ENCODE assay signal across 1 cellular context in the genomic region with DNA sequence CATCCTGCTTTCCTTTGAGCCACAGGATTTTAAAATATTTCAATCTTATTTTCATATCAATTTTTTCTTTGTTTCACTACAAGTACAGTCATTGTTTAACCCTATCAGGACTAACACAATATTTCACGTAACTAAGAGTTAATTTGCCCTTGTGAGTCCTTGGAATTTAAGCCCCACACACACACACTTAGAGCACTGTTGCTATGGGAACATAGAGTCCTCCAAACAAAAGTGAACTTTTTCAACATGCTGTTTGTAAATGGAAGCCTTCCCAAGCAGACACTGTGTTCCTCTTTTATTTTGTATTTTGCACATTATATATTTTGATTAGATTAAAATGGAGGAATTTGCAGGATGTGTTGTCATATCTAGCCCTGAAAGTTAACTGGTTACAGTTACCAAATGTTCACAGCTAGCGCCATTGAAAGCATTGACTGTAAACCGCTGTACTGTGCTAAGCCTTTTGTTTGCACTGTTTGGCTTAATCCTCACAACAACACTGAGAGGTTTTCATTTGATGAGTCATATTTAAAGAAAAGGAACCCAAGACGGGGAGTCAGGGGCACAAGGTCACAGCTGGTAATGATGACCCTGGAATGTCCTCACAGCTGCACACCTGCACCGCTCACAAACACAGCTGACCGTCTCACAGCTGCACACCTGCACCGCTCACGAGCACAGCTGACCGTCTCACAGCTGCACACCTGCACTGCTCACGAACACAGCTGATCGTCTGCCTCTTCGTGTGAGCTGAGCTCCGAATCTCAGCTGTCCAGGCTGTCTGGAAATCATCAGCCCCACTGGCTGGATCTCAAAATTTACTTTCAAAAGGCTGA.
TF ChIP-seq lines count a peak whose summit lies in the region.

No MANE protein-coding gene starts in this region.

TF ChIP-seq in HepG2, 621 proteins besides CTCF, POLR2A, EP300 and RAD21 (continued from another document and continues in another):
- TF ChIP-seq, protein P1, sequence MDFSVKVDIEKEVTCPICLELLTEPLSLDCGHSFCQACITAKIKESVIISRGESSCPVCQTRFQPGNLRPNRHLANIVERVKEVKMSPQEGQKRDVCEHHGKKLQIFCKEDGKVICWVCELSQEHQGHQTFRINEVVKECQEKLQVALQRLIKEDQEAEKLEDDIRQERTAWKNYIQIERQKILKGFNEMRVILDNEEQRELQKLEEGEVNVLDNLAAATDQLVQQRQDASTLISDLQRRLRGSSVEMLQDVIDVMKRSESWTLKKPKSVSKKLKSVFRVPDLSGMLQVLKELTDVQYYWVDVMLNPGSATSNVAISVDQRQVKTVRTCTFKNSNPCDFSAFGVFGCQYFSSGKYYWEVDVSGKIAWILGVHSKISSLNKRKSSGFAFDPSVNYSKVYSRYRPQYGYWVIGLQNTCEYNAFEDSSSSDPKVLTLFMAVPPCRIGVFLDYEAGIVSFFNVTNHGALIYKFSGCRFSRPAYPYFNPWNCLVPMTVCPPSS (IDR thresholded peaks at IDR 0.05), result no peak
- TF ChIP-seq, protein P2, sequence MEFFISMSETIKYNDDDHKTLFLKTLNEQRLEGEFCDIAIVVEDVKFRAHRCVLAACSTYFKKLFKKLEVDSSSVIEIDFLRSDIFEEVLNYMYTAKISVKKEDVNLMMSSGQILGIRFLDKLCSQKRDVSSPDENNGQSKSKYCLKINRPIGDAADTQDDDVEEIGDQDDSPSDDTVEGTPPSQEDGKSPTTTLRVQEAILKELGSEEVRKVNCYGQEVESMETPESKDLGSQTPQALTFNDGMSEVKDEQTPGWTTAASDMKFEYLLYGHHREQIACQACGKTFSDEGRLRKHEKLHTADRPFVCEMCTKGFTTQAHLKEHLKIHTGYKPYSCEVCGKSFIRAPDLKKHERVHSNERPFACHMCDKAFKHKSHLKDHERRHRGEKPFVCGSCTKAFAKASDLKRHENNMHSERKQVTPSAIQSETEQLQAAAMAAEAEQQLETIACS (CRISPR knock-in tag; IDR thresholded peaks at IDR 0.05), result no peak
- peak; percentile 77 for TF ChIP-seq TBX2 (CRISPR knock-in tag; IDR thresholded peaks at IDR 0.05; ENCODE audit: borderline replicate concordance)
- TF ChIP-seq ZNF256 (CRISPR knock-in tag; conservative IDR thresholded peaks at IDR 0.05), result no peak
- TF ChIP-seq ZNF101 (CRISPR knock-in tag; IDR thresholded peaks at IDR 0.05; ENCODE audit: borderline replicate concordance, low read depth), result no peak
- TF ChIP-seq YEATS2 (CRISPR knock-in tag; IDR thresholded peaks at IDR 0.05; ENCODE audit: borderline replicate concordance), result peak; percentile 35; the same call in 1 of the 2 replicates
- TF ChIP-seq ZNF644 (CRISPR knock-in tag; IDR thresholded peaks at IDR 0.05; ENCODE audit: low read depth), result peak; percentile 27; the same call in 1 of the 2 replicates
- TF ChIP-seq ZNF749 (CRISPR knock-in tag; IDR thresholded peaks at IDR 0.05; ENCODE audit: borderline replicate concordance), result peak; percentile 47; the same call in 1 of the 2 replicates
- TF ChIP-seq ZNF772 (CRISPR knock-in tag; IDR thresholded peaks at IDR 0.05), result no peak
- TF ChIP-seq HNRNPLL (IDR thresholded peaks at IDR 0.05; ENCODE audit: low read depth, low read length, poor library complexity, severe bottlenecking), result no peak
- TF ChIP-seq PHB2 (IDR thresholded peaks at IDR 0.05; ENCODE audit: partially characterized antibody), result no peak
- no peak for TF ChIP-seq ZNF224 (CRISPR knock-in tag; IDR thresholded peaks at IDR 0.05)
- TF ChIP-seq KAT8 (CRISPR knock-in tag; IDR thresholded peaks at IDR 0.05), result peak; percentile 55; the same call in 1 of the 2 replicates
- no peak for TF ChIP-seq ZNF354B (CRISPR knock-in tag; IDR thresholded peaks at IDR 0.05)
- no peak for TF ChIP-seq SNRNP70 (IDR thresholded peaks at IDR 0.05; ENCODE audit: low read depth, low read length)
- TF ChIP-seq FOXA3 (CRISPR knock-in tag; IDR thresholded peaks at IDR 0.05), result peak; percentile 63; the same call in 1 of the 2 replicates
- no peak for TF ChIP-seq CHD4 (IDR thresholded peaks at IDR 0.05; ENCODE audit: borderline replicate concordance, low read length)
- TF ChIP-seq NR2C2 (CRISPR knock-in tag; IDR thresholded peaks at IDR 0.05; ENCODE audit: borderline replicate concordance), result peak; percentile 42; the same call in 1 of the 2 replicates
- TF ChIP-seq ZNF44 (CRISPR knock-in tag; IDR thresholded peaks at IDR 0.05), result no peak
- TF ChIP-seq, protein P3, sequence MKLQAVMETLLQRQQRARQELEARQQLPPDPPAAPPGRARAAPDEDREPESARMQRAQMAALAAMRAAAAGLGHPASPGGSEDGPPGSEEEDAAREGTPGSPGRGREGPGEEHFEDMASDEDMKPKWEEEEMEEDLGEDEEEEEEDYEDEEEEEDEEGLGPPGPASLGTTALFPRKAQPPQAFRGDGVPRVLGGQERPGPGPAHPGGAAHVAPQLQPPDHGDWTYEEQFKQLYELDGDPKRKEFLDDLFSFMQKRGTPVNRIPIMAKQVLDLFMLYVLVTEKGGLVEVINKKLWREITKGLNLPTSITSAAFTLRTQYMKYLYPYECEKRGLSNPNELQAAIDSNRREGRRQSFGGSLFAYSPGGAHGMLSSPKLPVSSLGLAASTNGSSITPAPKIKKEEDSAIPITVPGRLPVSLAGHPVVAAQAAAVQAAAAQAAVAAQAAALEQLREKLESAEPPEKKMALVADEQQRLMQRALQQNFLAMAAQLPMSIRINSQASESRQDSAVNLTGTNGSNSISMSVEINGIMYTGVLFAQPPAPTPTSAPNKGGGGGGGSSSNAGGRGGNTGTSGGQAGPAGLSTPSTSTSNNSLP (IDR thresholded peaks at IDR 0.05; ENCODE audit: low read depth, low read length), result 0 out of 2 replicates have a peak, but pooled peaks have one; percentile 15
- no peak for TF ChIP-seq ZNF816 (CRISPR knock-in tag; IDR thresholded peaks at IDR 0.05; ENCODE audit: borderline replicate concordance)
- no peak for TF ChIP-seq ZNF891 (CRISPR knock-in tag; IDR thresholded peaks at IDR 0.05)
- no peak for TF ChIP-seq ZNF468 (CRISPR knock-in tag; IDR thresholded peaks at IDR 0.05)
- TF ChIP-seq MBD4 (IDR thresholded peaks at IDR 0.05; ENCODE audit: borderline replicate concordance, low read length), result no peak; the same call in 1 of the 2 replicates
- TF ChIP-seq, protein P4, sequence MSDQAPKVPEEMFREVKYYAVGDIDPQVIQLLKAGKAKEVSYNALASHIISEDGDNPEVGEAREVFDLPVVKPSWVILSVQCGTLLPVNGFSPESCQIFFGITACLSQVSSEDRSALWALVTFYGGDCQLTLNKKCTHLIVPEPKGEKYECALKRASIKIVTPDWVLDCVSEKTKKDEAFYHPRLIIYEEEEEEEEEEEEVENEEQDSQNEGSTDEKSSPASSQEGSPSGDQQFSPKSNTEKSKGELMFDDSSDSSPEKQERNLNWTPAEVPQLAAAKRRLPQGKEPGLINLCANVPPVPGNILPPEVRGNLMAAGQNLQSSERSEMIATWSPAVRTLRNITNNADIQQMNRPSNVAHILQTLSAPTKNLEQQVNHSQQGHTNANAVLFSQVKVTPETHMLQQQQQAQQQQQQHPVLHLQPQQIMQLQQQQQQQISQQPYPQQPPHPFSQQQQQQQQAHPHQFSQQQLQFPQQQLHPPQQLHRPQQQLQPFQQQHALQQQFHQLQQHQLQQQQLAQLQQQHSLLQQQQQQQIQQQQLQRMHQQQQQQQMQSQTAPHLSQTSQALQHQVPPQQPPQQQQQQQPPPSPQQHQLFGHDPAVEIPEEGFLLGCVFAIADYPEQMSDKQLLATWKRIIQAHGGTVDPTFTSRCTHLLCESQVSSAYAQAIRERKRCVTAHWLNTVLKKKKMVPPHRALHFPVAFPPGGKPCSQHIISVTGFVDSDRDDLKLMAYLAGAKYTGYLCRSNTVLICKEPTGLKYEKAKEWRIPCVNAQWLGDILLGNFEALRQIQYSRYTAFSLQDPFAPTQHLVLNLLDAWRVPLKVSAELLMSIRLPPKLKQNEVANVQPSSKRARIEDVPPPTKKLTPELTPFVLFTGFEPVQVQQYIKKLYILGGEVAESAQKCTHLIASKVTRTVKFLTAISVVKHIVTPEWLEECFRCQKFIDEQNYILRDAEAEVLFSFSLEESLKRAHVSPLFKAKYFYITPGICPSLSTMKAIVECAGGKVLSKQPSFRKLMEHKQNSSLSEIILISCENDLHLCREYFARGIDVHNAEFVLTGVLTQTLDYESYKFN (CRISPR knock-in tag; conservative IDR thresholded peaks at IDR 0.05), result peak; percentile 60
- TF ChIP-seq ISL2 (CRISPR knock-in tag; IDR thresholded peaks at IDR 0.05), result peak; percentile 46; the same call in 1 of the 2 replicates
- peak; percentile 93 for TF ChIP-seq ZEB1 (IDR thresholded peaks at IDR 0.05; ENCODE audit: insufficient replicate concordance, low read depth)
- TF ChIP-seq ZNF629 (CRISPR knock-in tag; conservative IDR thresholded peaks at IDR 0.05), result no peak
- no peak for TF ChIP-seq ZNF589 (CRISPR knock-in tag; conservative IDR thresholded peaks at IDR 0.05)
- TF ChIP-seq, protein P5, sequence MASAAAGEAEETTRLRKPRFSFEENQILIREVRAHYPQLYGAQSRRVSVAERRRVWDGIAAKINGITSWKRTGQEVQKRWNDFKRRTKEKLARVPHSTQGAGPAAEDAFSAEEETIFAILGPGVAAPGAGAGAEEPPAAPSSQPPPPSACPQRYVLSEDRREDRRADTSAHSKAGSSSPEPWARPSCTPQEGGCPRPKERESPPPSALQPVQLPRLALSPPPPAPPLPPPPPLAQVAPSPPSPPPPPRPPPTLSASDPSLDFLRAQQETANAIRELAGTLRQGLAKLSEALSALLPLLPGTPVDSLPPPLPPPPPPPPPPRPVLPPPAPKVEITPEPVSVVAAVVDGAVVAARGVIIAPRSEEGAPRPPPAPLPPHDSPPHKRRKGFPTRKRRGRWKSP (CRISPR knock-in tag; IDR thresholded peaks at IDR 0.05), result 0 out of 2 replicates have a peak, but pooled peaks have one; percentile 43
- no peak for TF ChIP-seq ZNF296 (CRISPR knock-in tag; conservative IDR thresholded peaks at IDR 0.05)
- peak; percentile 90 for TF ChIP-seq RARA (CRISPR knock-in tag; IDR thresholded peaks at IDR 0.05)
- no peak for TF ChIP-seq ZFP36 (IDR thresholded peaks at IDR 0.05; ENCODE audit: borderline replicate concordance, low read depth, low read length, partially characterized antibody)
- no peak for TF ChIP-seq SMC3 (IDR thresholded peaks at IDR 0.05; ENCODE audit: low read length)
- no peak; the same call in 1 of the 2 replicates for TF ChIP-seq XBP1 (CRISPR knock-in tag; IDR thresholded peaks at IDR 0.05)
- TF ChIP-seq SOX5 (CRISPR knock-in tag; IDR thresholded peaks at IDR 0.05; ENCODE audit: borderline replicate concordance), result peak; percentile 87
- TF ChIP-seq FOXK2 (IDR thresholded peaks at IDR 0.05), result no peak
- no peak for TF ChIP-seq ZNF333 (CRISPR knock-in tag; IDR thresholded peaks at IDR 0.05; ENCODE audit: borderline replicate concordance)
- no peak for TF ChIP-seq KDM5A (IDR thresholded peaks at IDR 0.05; ENCODE audit: borderline replicate concordance, low read length)
- TF ChIP-seq PRPF4 (IDR thresholded peaks at IDR 0.05; ENCODE audit: low read depth, low read length, poor library complexity, severe bottlenecking), result no peak
- TF ChIP-seq MTF1 (CRISPR knock-in tag; IDR thresholded peaks at IDR 0.05), result no peak
- TF ChIP-seq PPARG (CRISPR knock-in tag; conservative IDR thresholded peaks at IDR 0.05), result no peak
- no peak for TF ChIP-seq SP1 (IDR thresholded peaks at IDR 0.05)
- TF ChIP-seq SP1 (CRISPR knock-in tag; IDR thresholded peaks at IDR 0.05), result no peak
- TF ChIP-seq, protein P6, sequence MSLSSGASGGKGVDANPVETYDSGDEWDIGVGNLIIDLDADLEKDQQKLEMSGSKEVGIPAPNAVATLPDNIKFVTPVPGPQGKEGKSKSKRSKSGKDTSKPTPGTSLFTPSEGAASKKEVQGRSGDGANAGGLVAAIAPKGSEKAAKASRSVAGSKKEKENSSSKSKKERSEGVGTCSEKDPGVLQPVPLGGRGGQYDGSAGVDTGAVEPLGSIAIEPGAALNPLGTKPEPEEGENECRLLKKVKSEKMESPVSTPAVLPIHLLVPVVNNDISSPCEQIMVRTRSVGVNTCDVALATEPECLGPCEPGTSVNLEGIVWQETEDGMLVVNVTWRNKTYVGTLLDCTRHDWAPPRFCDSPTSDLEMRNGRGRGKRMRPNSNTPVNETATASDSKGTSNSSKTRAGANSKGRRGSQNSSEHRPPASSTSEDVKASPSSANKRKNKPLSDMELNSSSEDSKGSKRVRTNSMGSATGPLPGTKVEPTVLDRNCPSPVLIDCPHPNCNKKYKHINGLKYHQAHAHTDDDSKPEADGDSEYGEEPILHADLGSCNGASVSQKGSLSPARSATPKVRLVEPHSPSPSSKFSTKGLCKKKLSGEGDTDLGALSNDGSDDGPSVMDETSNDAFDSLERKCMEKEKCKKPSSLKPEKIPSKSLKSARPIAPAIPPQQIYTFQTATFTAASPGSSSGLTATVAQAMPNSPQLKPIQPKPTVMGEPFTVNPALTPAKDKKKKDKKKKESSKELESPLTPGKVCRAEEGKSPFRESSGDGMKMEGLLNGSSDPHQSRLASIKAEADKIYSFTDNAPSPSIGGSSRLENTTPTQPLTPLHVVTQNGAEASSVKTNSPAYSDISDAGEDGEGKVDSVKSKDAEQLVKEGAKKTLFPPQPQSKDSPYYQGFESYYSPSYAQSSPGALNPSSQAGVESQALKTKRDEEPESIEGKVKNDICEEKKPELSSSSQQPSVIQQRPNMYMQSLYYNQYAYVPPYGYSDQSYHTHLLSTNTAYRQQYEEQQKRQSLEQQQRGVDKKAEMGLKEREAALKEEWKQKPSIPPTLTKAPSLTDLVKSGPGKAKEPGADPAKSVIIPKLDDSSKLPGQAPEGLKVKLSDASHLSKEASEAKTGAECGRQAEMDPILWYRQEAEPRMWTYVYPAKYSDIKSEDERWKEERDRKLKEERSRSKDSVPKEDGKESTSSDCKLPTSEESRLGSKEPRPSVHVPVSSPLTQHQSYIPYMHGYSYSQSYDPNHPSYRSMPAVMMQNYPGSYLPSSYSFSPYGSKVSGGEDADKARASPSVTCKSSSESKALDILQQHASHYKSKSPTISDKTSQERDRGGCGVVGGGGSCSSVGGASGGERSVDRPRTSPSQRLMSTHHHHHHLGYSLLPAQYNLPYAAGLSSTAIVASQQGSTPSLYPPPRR (CRISPR knock-in tag; IDR thresholded peaks at IDR 0.05; ENCODE audit: borderline replicate concordance), result peak; percentile 59; the same call in 1 of the 2 replicates
- 0 out of 2 replicates have a peak, but pooled peaks have one; percentile 47 for TF ChIP-seq GFI1 (CRISPR knock-in tag; IDR thresholded peaks at IDR 0.05; ENCODE audit: borderline replicate concordance)
- no peak for TF ChIP-seq ZBTB1 (CRISPR knock-in tag; IDR thresholded peaks at IDR 0.05; ENCODE audit: borderline replicate concordance)
- TF ChIP-seq ZNF160 (CRISPR knock-in tag; IDR thresholded peaks at IDR 0.05), result no peak
- TF ChIP-seq SMAD9 (CRISPR knock-in tag; IDR thresholded peaks at IDR 0.05), result no peak
- no peak; the same call in 2 of the 3 replicates for TF ChIP-seq MXI1 (IDR thresholded peaks at IDR 0.05; ENCODE audit: borderline replicate concordance, low read depth, low read length)
- TF ChIP-seq HMG20B (CRISPR knock-in tag; conservative IDR thresholded peaks at IDR 0.05), result no peak
- TF ChIP-seq ZNF605 (CRISPR knock-in tag; IDR thresholded peaks at IDR 0.05), result no peak
- TF ChIP-seq EEA1 (CRISPR knock-in tag; IDR thresholded peaks at IDR 0.05; ENCODE audit: borderline replicate concordance), result no peak
- TF ChIP-seq ARNT (IDR thresholded peaks at IDR 0.05), result no peak
- TF ChIP-seq KDM6A (CRISPR knock-in tag; IDR thresholded peaks at IDR 0.05; ENCODE audit: low read depth), result no peak
- TF ChIP-seq ZSCAN12 (CRISPR knock-in tag; IDR thresholded peaks at IDR 0.05), result no peak
- peak; percentile 55; the same call in 1 of the 2 replicates for TF ChIP-seq KDM3A (CRISPR knock-in tag; IDR thresholded peaks at IDR 0.05; ENCODE audit: low read depth)
- TF ChIP-seq, protein P7, sequence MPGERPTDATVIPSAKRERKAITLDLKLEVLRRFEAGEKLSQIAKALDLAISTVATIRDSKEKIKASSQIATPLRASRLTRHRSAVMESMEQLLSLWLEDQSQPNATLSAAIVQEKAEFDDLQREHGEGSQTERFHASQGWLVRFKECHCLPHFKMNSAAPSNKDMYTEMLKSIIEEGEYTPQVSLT (CRISPR knock-in tag; IDR thresholded peaks at IDR 0.05; ENCODE audit: borderline replicate concordance, low read depth), result no peak
